29 cellular contexts compared by ENCODE assay signal in genomic region chr5:93884254-93884653, GRCh38.
A peak's percentile ranks its signal among the peaks of the same experiment; 100 is the strongest.
DNase-seq lines count a peak whose midpoint lies in the region; ATAC-seq, FAIRE-seq and TF ChIP-seq lines count a peak whose summit lies in the region.
"Had no signal": no experiment of that assay in that cellular context is flagged by ENCODE, and none has a peak within 500 bp of the region (broad histone marks: within the 10 kb centered on the region; RNA-seq: fewer than 3 reads in every experiment).

No MANE protein-coding gene starts in this region.

- H3K36me3 ChIP-seq in PC-3 (ENCODE audit: low read depth, low read length), result no peaks in the 10 kb centered on the region
- H3K36me3 ChIP-seq: BLaER1 had no signal

- H4K20me1 ChIP-seq in PC-3 (ENCODE audit: low read length), result no peaks in the 10 kb centered on the region
- H4K20me1 ChIP-seq: BLaER1 had no signal

- no peaks in the 10 kb centered on the region for H3K9me3 ChIP-seq in PC-3 (ENCODE audit: low read length)
- H3K9me3 ChIP-seq: BLaER1, SK-N-SH had no signal

- H2AFZ ChIP-seq in PC-3 (ENCODE audit: low read length), result no peak overlapping the region
- H2AFZ ChIP-seq: GM23248 had no signal

- TF ChIP-seq CTCF in PC-3 (conservative IDR thresholded peaks at IDR 0.05; ENCODE audit: low read depth, low read length), result no peak

- H3K27me3 ChIP-seq in PC-3 (ENCODE audit: low read length), result no peaks in the 10 kb centered on the region
- H3K27me3 ChIP-seq: BLaER1 had no signal

- no peaks in the 10 kb centered on the region for H3K9me2 ChIP-seq in PC-3 (replicated peaks; ENCODE audit: low read length)
- H3K9me2 ChIP-seq: SK-N-SH had no signal

- peaks cover 19% of the 10 kb centered on the region for H3K4me1 ChIP-seq in PC-3 (ENCODE audit: insufficient read depth, low read length)
- H3K4me1 ChIP-seq: BLaER1 had no signal

- BruUV-seq in PC-3 (replicated peaks; lab: Mats Ljungman, UMichigan), result no TSS peak

- peak; percentile 65 for ATAC-seq in PC-3
- no peak for ATAC-seq in HG03432 (IDR thresholded peaks at IDR 0.05; ENCODE audit: unreplicated experiment)
- ATAC-seq: GM12878, Panc1 had no signal

- no peaks in the 10 kb centered on the region for H3F3A ChIP-seq in PC-3 (ENCODE audit: low read length, unreplicated experiment)

- POLR2A ChIA-PET in PC-3 (lab: Charles Lee; ENCODE audit: unreplicated experiment), result no interaction called here

- H3K79me2 ChIP-seq in PC-3 (ENCODE audit: low read length), result no peaks in the 10 kb centered on the region

- FAIRE-seq in frontal cortex (lab: Jason Lieb, UNC), result peak; percentile 89
- FAIRE-seq: D721Med, GM12878 had no signal

- DNase-seq in SHP77 treated with DMSO at 0.1 percent for 48 hours (lab: John Stamatoyannopoulos, UW), result peak; percentile 42
- no peak for DNase-seq in SHP77 (lab: John Stamatoyannopoulos, UW)
- peak; percentile 55 for DNase-seq in PC-3
- DNase-seq in frontal cortex (ENCODE audit: low spot score in 2 of 2), result no peak
- no peak for DNase-seq in activated gamma-delta T cell (lab: John Stamatoyannopoulos, UW)
- no peak for DNase-seq in GOT3 (lab: John Stamatoyannopoulos, UW)
- DNase-seq: CD4-positive, CD25-positive, alpha-beta regulatory T cell; GDM1; GM23248; H9; HFFc6; NCI-H1048; NCI-H1417 treated with DMSO at 0.1 percent for 48 hours; NCI-H187 treated with DMSO at 0.1 percent for 48 hours; NCI-H2171 treated with DMSO at 0.1 percent for 48 hours; NCI-H345; NCI-H510A treated with DMSO at 0.1 percent for 48 hours; NCI-H82; SIG-M5; SK-N-SH; SW 1271 had no signal

- no peak overlapping the region for H3K4me3 ChIP-seq in PC-3 (ENCODE audit: low read length)
- H3K4me3 ChIP-seq: BLaER1, GM12878, GM23248 had no signal

- intact Hi-C loops in PC-3 (cut with micrococcal nuclease), result no loop called here

- H3K4me2 ChIP-seq in PC-3 (ENCODE audit: low read length), result peak overlapping the region; percentile 21; the same call in 1 of the 2 replicates
- H3K4me2 ChIP-seq: BLaER1, KMS-11, SK-N-SH had no signal

- no peak overlapping the region for H3K27ac ChIP-seq in PC-3 (ENCODE audit: low read length)
- H3K27ac ChIP-seq: BLaER1, GM23248, HL-60, KMS-11, RWPE1 had no signal

- no peak overlapping the region for H3K9ac ChIP-seq in PC-3 (ENCODE audit: low read length)
- H3K9ac ChIP-seq: BLaER1, GM23248, KMS-11, SK-N-SH had no signal

- CTCF ChIA-PET in PC-3 (lab: Charles Lee), result no interaction called here

Comparison
In these comparisons a context has a peak if more than half of its experiments do, and no peak if none do; other contexts are left out.
1. DNase-seq: peak in SHP77 treated with DMSO at 0.1 percent for 48 hours (single experiment) and PC-3 (single experiment); none in SHP77 (0 of 2), frontal cortex (0 of 2), activated gamma-delta T cell (single experiment) and GOT3 (single experiment).